In genomic region chr4:25813705-25814104, GRCh38 we compare ENCODE assay signal across 11 cellular contexts. TPM values are rescaled to one million over a fixed set of nuclear protein-coding genes. Genes with fewer than 3 reads are reported as not detected.
DNase-seq lines count a peak whose midpoint lies in the region; ATAC-seq and TF ChIP-seq lines count a peak whose summit lies in the region.
"Had no signal": no experiment of that assay in that cellular context is flagged by ENCODE, and none has a peak within 500 bp of the region (broad histone marks: within the 10 kb centered on the region; RNA-seq: fewer than 3 reads in every experiment).

No MANE protein-coding gene starts in this region.

- no peaks in the 10 kb centered on the region for H3K9me3 ChIP-seq in RWPE2 (ENCODE audit: severe bottlenecking)
- no peaks in the 10 kb centered on the region for H3K9me3 ChIP-seq in CD8-positive, alpha-beta memory T cell (ENCODE audit: low read length)
- H3K9me3 ChIP-seq: spleen had no signal

- H3K4me1 ChIP-seq in RWPE2 (ENCODE audit: insufficient read depth, poor library complexity, severe bottlenecking): peaks cover 35% of the 10 kb centered on the region
- H3K4me1 ChIP-seq in CD8-positive, alpha-beta memory T cell (ENCODE audit: insufficient read depth, low read length): no peaks in the 10 kb centered on the region

- peaks cover 7% of the 10 kb centered on the region; the same call in 1 of the 2 replicates for H3K36me3 ChIP-seq in RWPE2 (ENCODE audit: low read depth)
- H3K36me3 ChIP-seq in CD8-positive, alpha-beta memory T cell (ENCODE audit: insufficient read depth, low read length): peaks cover 36% of the 10 kb centered on the region

- TF ChIP-seq CTCF in RWPE2 (IDR thresholded peaks at IDR 0.05; ENCODE audit: poor library complexity, severe bottlenecking) (no peak), osteocyte (IDR thresholded peaks at IDR 0.05) (no peak)
- no peak for TF ChIP-seq CTCF in activated CD8-positive, alpha-beta T cell treated with anti-CD3 and anti-CD28 coated beads for 36 hours (IDR thresholded peaks at IDR 0.05)

- intact Hi-C loops in activated CD8-positive, alpha-beta T cell treated with anti-CD3 and anti-CD28 coated beads for 36 hours (cut with micrococcal nuclease): no loop called here

- H3K4me3 Mint-ChIP-seq in osteocyte (ENCODE audit: unreplicated experiment): no peak overlapping the region
- no peak overlapping the region for H3K4me3 Mint-ChIP-seq in activated CD8-positive, alpha-beta T cell treated with anti-CD3 and anti-CD28 coated beads for 36 hours
- H3K4me3 Mint-ChIP-seq in CD8-positive, alpha-beta memory T cell: no peak overlapping the region
- H3K4me3 Mint-ChIP-seq: activated naive CD8-positive, alpha-beta T cell treated with anti-CD3 and anti-CD28 coated beads, Interleukin-2, amount 10 ng/mL, durations not matched to agents 7 days and 5 days had no signal

- H3K4me1 Mint-ChIP-seq in osteocyte (ENCODE audit: unreplicated experiment): peaks cover 57% of the 10 kb centered on the region
- no peaks in the 10 kb centered on the region for H3K4me1 Mint-ChIP-seq in activated CD8-positive, alpha-beta T cell treated with anti-CD3 and anti-CD28 coated beads for 36 hours (ENCODE audit: low read depth)
- peaks cover 0 to 2% (median 0%) of the 10 kb centered on the region in 3 donors for H3K4me1 Mint-ChIP-seq in CD8-positive, alpha-beta memory T cell
- H3K4me1 Mint-ChIP-seq: activated naive CD8-positive, alpha-beta T cell treated with anti-CD3 and anti-CD28 coated beads, Interleukin-2, amount 10 ng/mL, durations not matched to agents 7 days and 5 days had no signal

- H3K36me3 Mint-ChIP-seq in osteocyte (ENCODE audit: unreplicated experiment): peaks cover 7% of the 10 kb centered on the region
- H3K36me3 Mint-ChIP-seq in activated CD8-positive, alpha-beta T cell treated with anti-CD3 and anti-CD28 coated beads for 36 hours (ENCODE audit: low read depth): peaks cover 29% of the 10 kb centered on the region
- H3K36me3 Mint-ChIP-seq in CD8-positive, alpha-beta memory T cell: peaks cover 3 to 89% (median 34%) of the 10 kb centered on the region in 3 donors

- H3K9me3 Mint-ChIP-seq in osteocyte (ENCODE audit: unreplicated experiment): no peaks in the 10 kb centered on the region
- H3K9me3 Mint-ChIP-seq in activated CD8-positive, alpha-beta T cell treated with anti-CD3 and anti-CD28 coated beads for 36 hours: no peaks in the 10 kb centered on the region
- H3K9me3 Mint-ChIP-seq in CD8-positive, alpha-beta memory T cell: no peaks in the 10 kb centered on the region
- H3K9me3 Mint-ChIP-seq: activated naive CD8-positive, alpha-beta T cell treated with anti-CD3 and anti-CD28 coated beads, Interleukin-2, amount 10 ng/mL, durations not matched to agents 7 days and 5 days had no signal

- peak overlapping the region; percentile 42 for H3K27ac Mint-ChIP-seq in osteocyte (ENCODE audit: unreplicated experiment)
- no peak overlapping the region for H3K27ac Mint-ChIP-seq in activated CD8-positive, alpha-beta T cell treated with anti-CD3 and anti-CD28 coated beads for 36 hours
- peak overlapping the region in 1 of 8 donors; percentile 70 for H3K27ac Mint-ChIP-seq in CD8-positive, alpha-beta memory T cell
- H3K27ac Mint-ChIP-seq: activated naive CD8-positive, alpha-beta T cell treated with anti-CD3 and anti-CD28 coated beads, Interleukin-2, amount 10 ng/mL, durations not matched to agents 7 days and 5 days had no signal

- peak overlapping the region; percentile 92 for H3K27ac ChIP-seq in RWPE2 (ENCODE audit: poor library complexity, severe bottlenecking)
- no peak overlapping the region for H3K27ac ChIP-seq in CD8-positive, alpha-beta memory T cell (ENCODE audit: low read depth, low read length)
- H3K27ac ChIP-seq: spleen had no signal

- CTCF ChIA-PET in activated CD8-positive, alpha-beta T cell treated with anti-CD3 and anti-CD28 coated beads for 36 hours (lab: Charles Lee): no interaction called here
- CTCF ChIA-PET in CD8-positive, alpha-beta memory T cell (lab: Charles Lee): no interaction called here

- DNase-seq in GM04504 (ENCODE audit: low read depth) (peak; percentile 50), RWPE2 (ENCODE audit: low spot score) (no peak), fibroblast of peridontal ligament (ENCODE audit: extremely low read depth) (peak; percentile 55), osteocyte (ENCODE audit: extremely low spot score, unreplicated experiment) (no peak), hypothalamus (lab: John Stamatoyannopoulos, UW) (no peak)
- no peak for DNase-seq in activated CD8-positive, alpha-beta T cell treated with anti-CD3 and anti-CD28 coated beads for 36 hours
- DNase-seq in CD8-positive, alpha-beta memory T cell: no peak
- DNase-seq: activated naive CD8-positive, alpha-beta T cell treated with anti-CD3 and anti-CD28 coated beads, Interleukin-2, amount 10 ng/mL, durations not matched to agents 7 days and 5 days; NCI-H524 treated with DMSO at 0.1 percent for 48 hours; spleen had no signal

- H3K27me3 ChIP-seq in RWPE2 (ENCODE audit: insufficient read depth, poor library complexity, severe bottlenecking): no peaks in the 10 kb centered on the region
- H3K27me3 ChIP-seq in CD8-positive, alpha-beta memory T cell (ENCODE audit: insufficient read depth, low read length, poor library complexity, severe bottlenecking): no peaks in the 10 kb centered on the region
- H3K27me3 ChIP-seq: spleen had no signal

- ATAC-seq in RWPE2 (ENCODE audit: low read depth) (peak; percentile 33), GM19455 (IDR thresholded peaks at IDR 0.05; ENCODE audit: unreplicated experiment) (no peak)
- no peak for ATAC-seq in activated CD8-positive, alpha-beta T cell treated with anti-CD3 and anti-CD28 coated beads for 36 hours

- H3K4me3 ChIP-seq in RWPE2 (ENCODE audit: severe bottlenecking): no peak overlapping the region
- H3K4me3 ChIP-seq in CD8-positive, alpha-beta memory T cell (ENCODE audit: low read length): no peak overlapping the region
- H3K4me3 ChIP-seq: spleen had no signal

- POLR2A ChIA-PET in activated CD8-positive, alpha-beta T cell treated with anti-CD3 and anti-CD28 coated beads for 36 hours (lab: Charles Lee): no interaction called here
- POLR2A ChIA-PET in CD8-positive, alpha-beta memory T cell (lab: Charles Lee): no interaction called here

- H3K27me3 Mint-ChIP-seq in osteocyte (ENCODE audit: unreplicated experiment): no peaks in the 10 kb centered on the region
- no peaks in the 10 kb centered on the region for H3K27me3 Mint-ChIP-seq in activated CD8-positive, alpha-beta T cell treated with anti-CD3 and anti-CD28 coated beads for 36 hours
- H3K27me3 Mint-ChIP-seq in CD8-positive, alpha-beta memory T cell: no peaks in the 10 kb centered on the region
- H3K27me3 Mint-ChIP-seq: activated naive CD8-positive, alpha-beta T cell treated with anti-CD3 and anti-CD28 coated beads, Interleukin-2, amount 10 ng/mL, durations not matched to agents 7 days and 5 days had no signal

RNA-seq across cellular contexts. Expression of gene SEL1L3, which starts 49.1 kb away (rescaled TPM):
- 28.0 and 31.5 TPM in 2 replicates for total RNA-seq in osteocyte
- total RNA-seq in activated CD8-positive, alpha-beta T cell treated with anti-CD3 and anti-CD28 coated beads for 36 hours: 10 to 100 TPM; 34.8 to 36.9 TPM
- 10 to 100 TPM; 36.4 to 46.2 TPM for total RNA-seq in CD8-positive, alpha-beta memory T cell
- polyA plus RNA-seq in CD8-positive, alpha-beta memory T cell: 63.7 TPM

Comparison
In these comparisons a context has a peak if more than half of its experiments do, and no peak if none do; other contexts are left out.
1. DNase-seq: peak in GM04504 (single experiment) and fibroblast of peridontal ligament (single experiment); none in RWPE2 (single experiment), osteocyte (single experiment), activated CD8-positive, alpha-beta T cell treated with anti-CD3 and anti-CD28 coated beads for 36 hours (single experiment), CD8-positive, alpha-beta memory T cell (0 of 5) and hypothalamus (0 of 51).